In genomic region chr10:101355307-101355706, GRCh38 we compare ENCODE assay signal across 10 cellular contexts. TPM values are rescaled to one million over a fixed set of nuclear protein-coding genes. Genes with fewer than 3 reads are reported as not detected.
DNase-seq lines count a peak whose midpoint lies in the region; ATAC-seq, FAIRE-seq and TF ChIP-seq lines count a peak whose summit lies in the region.
"Had no signal": no experiment of that assay in that cellular context is flagged by ENCODE, and none has a peak within 500 bp of the region (broad histone marks: within the 10 kb centered on the region; RNA-seq: fewer than 3 reads in every experiment).

No MANE protein-coding gene starts in this region.

- H3K9me2 ChIP-seq in OCI-LY1 (ENCODE audit: low read depth, low read length), result no peaks in the 10 kb centered on the region

- peaks cover 5% of the 10 kb centered on the region for H3K36me3 ChIP-seq in DND-41 (ENCODE audit: insufficient read depth, low read length)
- H3K36me3 ChIP-seq in OCI-LY1 (ENCODE audit: insufficient read depth, low read length), result no peaks in the 10 kb centered on the region
- H3K36me3 ChIP-seq in endodermal cell (ENCODE audit: control insufficient read depth, insufficient read depth, low read length), result no peaks in the 10 kb centered on the region
- no peaks in the 10 kb centered on the region for H3K36me3 ChIP-seq in body of pancreas (replicated peaks in 1 of 2; ENCODE audit: insufficient read depth in 1 of 2, low read depth in 2 of 2)
- no peaks in the 10 kb centered on the region for H3K36me3 ChIP-seq in pancreas

- intact Hi-C loops in body of pancreas (cut with DNase I), result no loop called here
- intact Hi-C loops in pancreas (cut with DNase I), result no loop called here

- ATAC-seq in DND-41 (ENCODE audit: insufficient read depth, low read depth) (no peak), body of pancreas (no peak), pancreas (no peak)

- peaks cover 54% of the 10 kb centered on the region for H3K79me2 ChIP-seq in DND-41 (ENCODE audit: insufficient read depth, low read length)
- H3K79me2 ChIP-seq in OCI-LY1 (ENCODE audit: insufficient read depth, low read length), result no peaks in the 10 kb centered on the region

- H3K27ac ChIP-seq in DND-41 (ENCODE audit: low read length), result no peak overlapping the region
- H3K27ac ChIP-seq in OCI-LY1 (ENCODE audit: low read depth, low read length, poor library complexity, severe bottlenecking), result no peak overlapping the region
- H3K27ac ChIP-seq in endodermal cell (ENCODE audit: low read depth, low read length), result no peak overlapping the region
- no peak overlapping the region for H3K27ac ChIP-seq in body of pancreas
- H3K27ac ChIP-seq in pancreas, result no peak overlapping the region

- FAIRE-seq in pancreas (lab: Jason Lieb, UNC) (no peak), GM12891 (lab: Jason Lieb, UNC) (no peak)

- H3K36me3 Mint-ChIP-seq in endodermal cell (ENCODE audit: low read depth), result peaks cover 6% of the 10 kb centered on the region
- peaks cover 2% of the 10 kb centered on the region for H3K36me3 Mint-ChIP-seq in osteocyte (ENCODE audit: unreplicated experiment)

- H3K9me3 ChIP-seq in DND-41 (ENCODE audit: insufficient read depth, low read length, severe bottlenecking) (no peaks in the 10 kb centered on the region), OCI-LY1 (ENCODE audit: low read length) (no peaks in the 10 kb centered on the region), endodermal cell (ENCODE audit: control insufficient read depth, low read length) (no peaks in the 10 kb centered on the region), body of pancreas (no peaks in the 10 kb centered on the region), pancreas (no peaks in the 10 kb centered on the region)

- H3K27ac Mint-ChIP-seq in endodermal cell, result peak overlapping the region; percentile 90
- peak overlapping the region; percentile 98 for H3K27ac Mint-ChIP-seq in osteocyte (ENCODE audit: unreplicated experiment)

- no peak for TF ChIP-seq CTCF in DND-41 (IDR thresholded peaks at IDR 0.05; ENCODE audit: borderline replicate concordance, extremely low read depth, low read length, poor library complexity, severe bottlenecking)
- no peak for TF ChIP-seq CTCF in OCI-LY1 (IDR thresholded peaks at IDR 0.05; ENCODE audit: low read length)
- no peak for TF ChIP-seq CTCF in endodermal cell (conservative IDR thresholded peaks at IDR 0.05)
- no peak for TF ChIP-seq CTCF in osteocyte (IDR thresholded peaks at IDR 0.05)
- no peak for TF ChIP-seq CTCF in body of pancreas (IDR thresholded peaks at IDR 0.05)
- TF ChIP-seq CTCF in pancreas (IDR thresholded peaks at IDR 0.05), result no peak

- H3K4me3 Mint-ChIP-seq in endodermal cell, result peak overlapping the region; percentile 91
- H3K4me3 Mint-ChIP-seq in osteocyte (ENCODE audit: unreplicated experiment), result peak overlapping the region; percentile 97

- H3F3A ChIP-seq in OCI-LY1 (ENCODE audit: insufficient read depth, low read length), result no peaks in the 10 kb centered on the region

- no peak for DNase-seq in DND-41
- no peak for DNase-seq in endodermal cell
- DNase-seq in osteocyte (ENCODE audit: extremely low spot score, unreplicated experiment), result no peak
- no peak for DNase-seq in body of pancreas
- DNase-seq in globus pallidus (ENCODE audit: low spot score), result no peak
- DNase-seq in pancreas, result no peak
- DNase-seq in GM12891 (ENCODE audit: insufficient read length, low spot score), result no peak
- DNase-seq: activated CD4-positive, alpha-beta T cell treated with anti-CD3 and anti-CD28 coated beads, Interleukin-2, amount 50 U/mL, for 1 hour; NCI-H187 treated with DMSO at 0.1 percent for 48 hours had no signal

- TF ChIP-seq POLR2A in body of pancreas (IDR thresholded peaks at IDR 0.05) (no peak), GM12891 (IDR thresholded peaks at IDR 0.05; ENCODE audit: low read depth, low read length) (no peak)

- H3K4me2 ChIP-seq in DND-41 (ENCODE audit: insufficient read depth, low read length) (peak overlapping the region; percentile 100), OCI-LY1 (ENCODE audit: low read length) (peak overlapping the region; percentile 84)

- H3K9me3 Mint-ChIP-seq in endodermal cell (no peaks in the 10 kb centered on the region), osteocyte (ENCODE audit: unreplicated experiment) (no peaks in the 10 kb centered on the region)

- peaks cover 10% of the 10 kb centered on the region for H3K27me3 Mint-ChIP-seq in endodermal cell (ENCODE audit: insufficient read depth)
- H3K27me3 Mint-ChIP-seq in osteocyte (ENCODE audit: unreplicated experiment), result peaks cover 9% of the 10 kb centered on the region

- H3K4me1 ChIP-seq in DND-41 (ENCODE audit: insufficient read depth, low read length), result peaks cover 24% of the 10 kb centered on the region
- H3K4me1 ChIP-seq in OCI-LY1 (ENCODE audit: insufficient read depth, low read length, severe bottlenecking), result peaks cover 13% of the 10 kb centered on the region
- H3K4me1 ChIP-seq in endodermal cell (ENCODE audit: control insufficient read depth, insufficient read depth, low read length), result peaks cover 3% of the 10 kb centered on the region
- H3K4me1 ChIP-seq in body of pancreas, result peaks cover 15% of the 10 kb centered on the region
- peaks cover 0 to 9% (median 9%) of the 10 kb centered on the region in 3 donors for H3K4me1 ChIP-seq in pancreas

- H3K27me3 ChIP-seq in DND-41 (ENCODE audit: insufficient read depth, low read length, poor library complexity), result peaks cover 3% of the 10 kb centered on the region
- no peaks in the 10 kb centered on the region for H3K27me3 ChIP-seq in OCI-LY1 (ENCODE audit: insufficient read depth, low read length)
- no peaks in the 10 kb centered on the region for H3K27me3 ChIP-seq in endodermal cell (ENCODE audit: control insufficient read depth, insufficient read depth, low read length, poor library complexity, severe bottlenecking)
- H3K27me3 ChIP-seq in body of pancreas, result no peaks in the 10 kb centered on the region
- H3K27me3 ChIP-seq in pancreas, result no peaks in the 10 kb centered on the region

- H3K9ac ChIP-seq in DND-41 (ENCODE audit: low read depth, low read length), result peak overlapping the region; percentile 96; the same call in 1 of the 2 replicates
- no peak overlapping the region for H3K9ac ChIP-seq in OCI-LY1 (ENCODE audit: low read length)
- peak overlapping the region; percentile 62 for H3K9ac ChIP-seq in endodermal cell (ENCODE audit: extremely low read depth, low read length, poor library complexity, severe bottlenecking)

- H3K4me3 ChIP-seq in DND-41 (ENCODE audit: low read depth in 1 of 2, low read length in 2 of 2) (peak overlapping the region in 1 of 2 experiments; percentile 98; a peak in 3 of 4 replicates), OCI-LY1 (ENCODE audit: low read depth, low read length, poor library complexity, severe bottlenecking) (peak overlapping the region; percentile 97), endodermal cell (ENCODE audit: low read length) (peak overlapping the region; percentile 93), body of pancreas (no peak overlapping the region), pancreas (no peak overlapping the region)

- H3K4me1 Mint-ChIP-seq in endodermal cell, result peaks cover 15% of the 10 kb centered on the region
- H3K4me1 Mint-ChIP-seq in osteocyte (ENCODE audit: unreplicated experiment), result peaks cover 24% of the 10 kb centered on the region

- WGBS in endodermal cell (ENCODE audit: insufficient coverage in 1 of 2, insufficient read length in 1 of 2), 2 experiments, result 75 to 100% methylated on average over 3 to 4 of the region's 4 CpGs
- 56 to 58% methylated on average over 4 of the region's 4 CpGs for WGBS in body of pancreas, 2 donors
- 56 to 68% methylated on average over 4 of the region's 4 CpGs for WGBS in pancreas, 2 donors

- no peak overlapping the region for H2AFZ ChIP-seq in DND-41 (ENCODE audit: low read depth, low read length)
- no peak overlapping the region for H2AFZ ChIP-seq in OCI-LY1 (ENCODE audit: low read length)

- H4K20me1 ChIP-seq in DND-41 (ENCODE audit: insufficient read depth, low read length), result peaks cover 6% of the 10 kb centered on the region; the same call in 1 of the 2 replicates
- H4K20me1 ChIP-seq in OCI-LY1 (ENCODE audit: insufficient read depth, low read length), result no peaks in the 10 kb centered on the region

TF ChIP-seq in GM12891, 5 proteins besides CTCF, POLR2A, EP300 and RAD21:
- TF ChIP-seq PAX5 (IDR thresholded peaks at IDR 0.05; ENCODE audit: insufficient read depth, low read length, severe bottlenecking) (no peak), POLR2AphosphoS5 (IDR thresholded peaks at IDR 0.05; ENCODE audit: low read depth, low read length) (no peak), SPI1 (IDR thresholded peaks at IDR 0.05; ENCODE audit: low read depth, low read length) (no peak), POU2F2 (IDR thresholded peaks at IDR 0.05; ENCODE audit: low read depth, low read length) (no peak), TAF1 (IDR thresholded peaks at IDR 0.05; ENCODE audit: low read depth, low read length) (no peak)

RNA-seq across cellular contexts. Expression of gene BTRC, which starts 1.3 kb away (rescaled TPM):
- total RNA-seq in endodermal cell (10 to 100 TPM; 30.1 to 38.2 TPM), osteocyte (28.9 and 30.1 TPM in 2 replicates), body of pancreas (1 to 10 TPM; 8.8 to 9.9 TPM), pancreas (10 to 100 TPM in 2 of 6 donors, 1 to 10 TPM in 4; 8.0 to 16.4 (median 9.4) TPM)
- 16.1 TPM for polyA plus RNA-seq in endodermal cell (2013, experiment 1 of 2)
- polyA plus RNA-seq in endodermal cell (2013, experiment 2 of 2), result 16.0 TPM
- 1 to 10 TPM; 4.3 to 5.1 TPM for polyA plus RNA-seq in pancreas
- polyA plus RNA-seq in GM12891 (2012; ENCODE audit: low read depth, missing spikeins), result 5.2 TPM

Comparison
In these comparisons a context has a peak if more than half of its experiments do, and no peak if none do; other contexts are left out.
1. H3K4me3 ChIP-seq: peak in OCI-LY1 (single experiment) and endodermal cell (single experiment); none in body of pancreas (0 of 2) and pancreas (0 of 4).